8 cellular contexts compared by ENCODE assay signal in genomic region chr21:36699026-36699545, GRCh38. TPM values are rescaled to one million over a fixed set of nuclear protein-coding genes. Genes with fewer than 3 reads are reported as not detected.
A peak's percentile ranks its signal among the peaks of the same experiment; 100 is the strongest.
DNase-seq lines count a peak whose midpoint lies in the region; ATAC-seq and TF ChIP-seq lines count a peak whose summit lies in the region.

TSS of gene SIM2 (plus strand) at chr21:36699115. CDS start at chr21:36699747, 632 bp downstream.

- peak within 1 kb of the TSS; percentile 32 for H2AFZ ChIP-seq in ACC112 (ENCODE audit: low read length, unreplicated experiment)

- peaks cover 100% of the 10 kb centered on the region for H3K27me3 Mint-ChIP-seq in WTC11 (ENCODE audit: low read depth)

- POLR2A ChIA-PET in HEK293 (lab: Yijun Ruan, JAX) = interaction anchor here (0.6 to 1.6 kb wide), 2 partner anchors 8 to 583 kb away, joined by 3 to 5 read pairs; no protein-coding TSS in a partner anchor
- POLR2A ChIA-PET in WTC11 (lab: Charles Lee) = no interaction called here

- peaks cover 58% of the 10 kb centered on the region for H3K4me1 Mint-ChIP-seq in WTC11

- WGBS in transverse colon (ENCODE audit: low coverage in 1 of 2), 2 donors = 19% methylated on average over 23 of the region's 64 CpGs; no CpG with 5 or more reads in 1 of the 2 donors

- CTCF ChIA-PET in HEK293 (lab: Yijun Ruan, JAX) (interaction anchor here (0.7 to 1.4 kb wide), 5 partner anchors 38 to 289 kb away, joined by 3 to 7 read pairs (median 3); no protein-coding TSS in a partner anchor), WTC11 (lab: Charles Lee) (interaction anchor here (0.8 to 1.1 kb wide), 3 partner anchors 10 to 69 kb away, joined by 3 read pairs; no protein-coding TSS in a partner anchor)

- TF ChIP-seq POLR2A in transverse colon (IDR thresholded peaks at IDR 0.05) = no peak

- in situ Hi-C loops in transverse colon (cut with MboI; ENCODE audit: low pct_ligation_motif_present in 1 of 4, low pct_unique_long_range_greater_than_20kb in 1 of 4, low sequenced_read_pairs in 3 of 4) = no loop called here

- peak within 1 kb of the TSS; percentile 70 for H3K4me3 ChIP-seq in ACC112 (ENCODE audit: low read depth, low read length)
- peak within 1 kb of the TSS; percentile 73 for H3K4me3 ChIP-seq in HEK293 (ENCODE audit: low read depth, low read length)
- peak within 1 kb of the TSS in 3 of 4 donors; percentile 22 to 47 (median 29) for H3K4me3 ChIP-seq in transverse colon

- peak; percentile 5 for ATAC-seq in WTC11

- no peak for TF ChIP-seq EP300 in transverse colon (IDR thresholded peaks at IDR 0.05; ENCODE audit: low read depth)

- H3K4me1 ChIP-seq in ACC112 (ENCODE audit: control insufficient read depth, insufficient read depth, low read length, unreplicated experiment) (peaks cover 3% of the 10 kb centered on the region), HEK293 (ENCODE audit: control insufficient read depth, insufficient read depth, low read length) (peaks cover 4% of the 10 kb centered on the region; the same call in 1 of the 2 replicates), transverse colon (peaks cover 20 to 49% (median 39%) of the 10 kb centered on the region in 4 donors)

- peak; percentile 58 for DNase-seq in WTC11 (ENCODE audit: low spot score)
- DNase-seq in iris pigment epithelial cell (ENCODE audit: low read depth) = peak; percentile 27
- no peak for DNase-seq in transverse colon
- no peak for DNase-seq in NOMO-1 treated with DMSO at 0.1 percent for 48 hours (lab: John Stamatoyannopoulos, UW; ENCODE audit: unreplicated experiment)
- no peak for DNase-seq in UCSD-AML1 (lab: John Stamatoyannopoulos, UW; ENCODE audit: unreplicated experiment)
- no peak for DNase-seq in epidermal melanocyte (ENCODE audit: insufficient read length, low spot score)

- no peaks in the 10 kb centered on the region for H3K9me3 ChIP-seq in HEK293 (ENCODE audit: control insufficient read depth, insufficient read depth, low read depth, low read length)
- no peaks in the 10 kb centered on the region for H3K9me3 ChIP-seq in transverse colon

- H3K9me3 Mint-ChIP-seq in WTC11 = no peaks in the 10 kb centered on the region

- H3K27me3 ChIP-seq in ACC112 (ENCODE audit: insufficient read depth, low read length) (peaks cover 99% of the 10 kb centered on the region), transverse colon (peaks cover 100% of the 10 kb centered on the region)

- TF ChIP-seq CTCF in HEK293 (tag by site-specific recombination; IDR thresholded peaks at IDR 0.05) = no peak
- TF ChIP-seq CTCF in WTC11 (IDR thresholded peaks at IDR 0.05) = no peak
- TF ChIP-seq CTCF in transverse colon (IDR thresholded peaks at IDR 0.05) = no peak

- H3K4me3 Mint-ChIP-seq in WTC11 = peak within 1 kb of the TSS; percentile 63

- intact Hi-C loops in transverse colon (cut with DNase I; ENCODE audit: low total_unique reads) = no loop called here

- no peaks in the 10 kb centered on the region for H3K79me2 ChIP-seq in ACC112 (ENCODE audit: control insufficient read depth, insufficient read depth, low read length, unreplicated experiment)

- no peak within 1 kb of the TSS for H3K27ac Mint-ChIP-seq in WTC11

- no peaks in the 10 kb centered on the region; the same call in 1 of the 2 replicates for H3K36me3 Mint-ChIP-seq in WTC11

- H3K36me3 ChIP-seq in ACC112 (ENCODE audit: insufficient read depth, low read length) = no peaks in the 10 kb centered on the region
- no peaks in the 10 kb centered on the region for H3K36me3 ChIP-seq in HEK293 (ENCODE audit: control insufficient read depth in 2 of 2, insufficient read depth in 1 of 2, low read length in 2 of 2)
- no peaks in the 10 kb centered on the region for H3K36me3 ChIP-seq in transverse colon

- H3K27ac ChIP-seq in ACC112 (ENCODE audit: low read depth, low read length) (no peak within 1 kb of the TSS), HEK293 (ENCODE audit: extremely low read depth, low read depth, low read length) (peak within 1 kb of the TSS; percentile 91), transverse colon (no peak within 1 kb of the TSS)

TF ChIP-seq in HEK293, 187 proteins besides CTCF, POLR2A, EP300 and RAD21 (continues in another document):
- 0 out of 2 replicates have a peak, but pooled peaks have one; percentile 48 for TF ChIP-seq ZBTB6 (tag by site-specific recombination; IDR thresholded peaks at IDR 0.05)
- peak; percentile 81 for TF ChIP-seq ZFHX2 (tag by site-specific recombination; conservative IDR thresholded peaks at IDR 0.05)
- TF ChIP-seq ZBTB44 (tag by site-specific recombination; IDR thresholded peaks at IDR 0.05) = no peak
- 0 out of 2 replicates have a peak, but pooled peaks have one; percentile 6 for TF ChIP-seq ZBTB8A (tag by site-specific recombination; IDR thresholded peaks at IDR 0.05)

TF ChIP-seq in WTC11, 78 proteins besides CTCF, POLR2A, EP300 and RAD21:
- no peak for TF ChIP-seq HMGA2 (CRISPR knock-in tag; IDR thresholded peaks at IDR 0.05)

RNA-seq across cellular contexts. Expression of gene SIM2, which starts in this region (rescaled TPM):
- total RNA-seq in WTC11 (2021) (0.09 to 0.17 TPM (median 0.11 TPM) in 3 replicates), transverse colon (under 1 TPM in 1 of 4 donors, not detected in 3; 0.32 TPM)

Comparison
In these comparisons a context has a peak if more than half of its experiments do, and no peak if none do; other contexts are left out.
1. Peak in DNase-seq and ATAC-seq in WTC11; RNA of the gene not detected or under 1 TPM.